Comparison of ENCODE assay signal across 8 cellular contexts in the genomic region with DNA sequence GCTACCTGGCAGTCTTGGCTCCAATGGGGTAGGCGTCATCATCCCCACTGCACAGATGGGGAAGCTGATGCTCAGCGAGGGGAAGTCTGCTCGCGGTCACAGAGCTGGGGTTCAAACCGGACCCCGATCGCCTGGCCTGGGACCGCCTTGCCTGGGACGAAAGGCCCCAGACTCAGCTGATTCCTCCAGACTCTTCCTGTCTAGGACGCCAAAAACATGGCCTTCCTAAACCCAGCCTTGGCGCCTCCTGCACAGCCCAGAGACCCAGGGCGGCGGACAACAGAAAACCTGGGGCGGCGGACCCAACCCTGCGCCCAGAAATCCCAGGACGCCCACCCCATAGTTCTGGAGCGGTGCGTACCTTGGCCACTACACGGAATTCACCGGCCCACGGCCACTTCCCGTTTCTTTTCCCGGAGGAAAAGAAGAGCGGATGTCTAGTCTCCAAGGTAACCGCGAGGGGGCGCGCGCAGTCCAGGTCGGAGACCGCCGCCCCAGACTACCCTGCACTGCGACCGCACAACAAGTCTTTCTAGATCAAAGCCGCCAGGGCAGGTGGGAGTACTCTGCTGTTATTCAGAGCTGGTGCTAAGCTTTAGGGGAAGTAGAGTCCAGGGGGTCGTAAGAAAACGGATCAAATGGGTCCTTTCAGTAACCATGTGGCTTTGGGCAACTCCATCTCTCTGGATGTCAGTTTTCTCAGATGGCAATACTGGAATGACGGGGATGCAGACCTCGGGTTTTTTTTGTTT. TPM values are rescaled to one million over a fixed set of nuclear protein-coding genes. Genes with fewer than 3 reads are reported as not detected.
A peak's percentile ranks its signal among the peaks of the same experiment; 100 is the strongest.
DNase-seq lines count a peak whose midpoint lies in the region; ATAC-seq and TF ChIP-seq lines count a peak whose summit lies in the region.

No MANE protein-coding gene starts in this region.

- H3K9me3 Mint-ChIP-seq in Calu3 (ENCODE audit: low read depth, unreplicated experiment): no peaks in the 10 kb centered on the region

- peaks cover 26% of the 10 kb centered on the region for H3K4me1 Mint-ChIP-seq in Calu3 (ENCODE audit: low read depth, unreplicated experiment)

- peak overlapping the region; percentile 56 for H3K4me3 Mint-ChIP-seq in Calu3 (ENCODE audit: low read depth, unreplicated experiment)

- H3K36me3 Mint-ChIP-seq in Calu3 (ENCODE audit: insufficient read depth, unreplicated experiment): peaks cover 9% of the 10 kb centered on the region

- TF ChIP-seq POLR2A in vagina (IDR thresholded peaks at IDR 0.05): no peak

- CTCF ChIA-PET in Calu3 (lab: Charles Lee): no interaction called here

- peak; percentile 62 for ATAC-seq in GM21526 (IDR thresholded peaks at IDR 0.05; ENCODE audit: low FRiP score, unreplicated experiment)
- ATAC-seq in left ventricle myocardium superior: peak; percentile 80

- peak; percentile 76 for TF ChIP-seq CTCF in Calu3 (IDR thresholded peaks at IDR 0.05; ENCODE audit: unreplicated experiment)
- TF ChIP-seq CTCF in LNCAP (IDR thresholded peaks at IDR 0.05): peak; percentile 85
- peak; percentile 61 to 89 (median 73) for TF ChIP-seq CTCF in vagina (IDR thresholded peaks at IDR 0.05)

- DNase-seq in Calu3: peak; percentile 87
- DNase-seq in T follicular helper cell (ENCODE audit: low read depth): peak; percentile 17
- peak; percentile 46 for DNase-seq in amniotic epithelial cell (ENCODE audit: low read depth)
- DNase-seq in left ventricle myocardium superior: peak; percentile 84
- peak; percentile 24 for DNase-seq in pulmonary artery endothelial cell (ENCODE audit: low read depth, low spot score)
- DNase-seq in vagina (ENCODE audit: extremely low spot score in 2 of 2): peak in 1 of 2 donors; percentile 84

- peaks cover 9% of the 10 kb centered on the region for H3K4me1 ChIP-seq in vagina

- H3K27ac Mint-ChIP-seq in Calu3 (ENCODE audit: unreplicated experiment): no peak overlapping the region

- no peaks in the 10 kb centered on the region for H3K9me3 ChIP-seq in vagina

- no peak overlapping the region for H3K27ac ChIP-seq in vagina

- peaks cover 14% of the 10 kb centered on the region for H3K27me3 Mint-ChIP-seq in Calu3 (ENCODE audit: unreplicated experiment)

- intact Hi-C loops in Calu3 (cut with micrococcal nuclease; ENCODE audit: unreplicated experiment): loop anchor here (5.0 kb wide), 1 partner anchor 68 kb away; no protein-coding TSS in a partner anchor
- intact Hi-C loops in left ventricle myocardium superior (cut with micrococcal nuclease): loop anchor here (10.0 kb wide), 1 partner anchor 55 kb away; a partner anchor contains a TSS
- intact Hi-C loops in vagina (cut with DNase I): loop anchor here (10.0 kb wide), 1 partner anchor 165 kb away; no protein-coding TSS in a partner anchor

- H3K4me3 ChIP-seq in vagina: peak overlapping the region; percentile 43 to 44

- H3K36me3 ChIP-seq in vagina: no peaks in the 10 kb centered on the region

- BruUV-seq in Calu3 (replicated peaks; lab: Mats Ljungman, UMichigan): no TSS peak

- no peaks in the 10 kb centered on the region for H3K27me3 ChIP-seq in vagina

RNA-seq across cellular contexts. Expression of a gene that starts 4.9 kb away (rescaled TPM):
- total RNA-seq in Calu3 (2022): 2.0 and 2.2 TPM in 2 replicates
- total RNA-seq in left ventricle myocardium superior: 4.4 TPM
- 1.5 and 1.8 TPM in 2 replicates for total RNA-seq in pulmonary artery endothelial cell
- total RNA-seq in vagina: 17.2 TPM

RNA-seq across cellular contexts. Expression of a gene that starts 29.7 kb away (rescaled TPM):
- total RNA-seq in Calu3 (2022) (0.78 and 0.91 TPM in 2 replicates), left ventricle myocardium superior (0.77 TPM), pulmonary artery endothelial cell (0.14 and 0.40 TPM in 2 replicates), vagina (not detected)

RNA-seq across cellular contexts. Expression of a gene that starts 57.5 kb away (rescaled TPM):
- total RNA-seq in Calu3 (2022) (26.1 and 31.9 TPM in 2 replicates), left ventricle myocardium superior (49.2 TPM), pulmonary artery endothelial cell (50.1 and 55.8 TPM in 2 replicates), vagina (28.2 TPM)
